Comparison of ENCODE assay signal across 1 cellular context in the genomic region with DNA sequence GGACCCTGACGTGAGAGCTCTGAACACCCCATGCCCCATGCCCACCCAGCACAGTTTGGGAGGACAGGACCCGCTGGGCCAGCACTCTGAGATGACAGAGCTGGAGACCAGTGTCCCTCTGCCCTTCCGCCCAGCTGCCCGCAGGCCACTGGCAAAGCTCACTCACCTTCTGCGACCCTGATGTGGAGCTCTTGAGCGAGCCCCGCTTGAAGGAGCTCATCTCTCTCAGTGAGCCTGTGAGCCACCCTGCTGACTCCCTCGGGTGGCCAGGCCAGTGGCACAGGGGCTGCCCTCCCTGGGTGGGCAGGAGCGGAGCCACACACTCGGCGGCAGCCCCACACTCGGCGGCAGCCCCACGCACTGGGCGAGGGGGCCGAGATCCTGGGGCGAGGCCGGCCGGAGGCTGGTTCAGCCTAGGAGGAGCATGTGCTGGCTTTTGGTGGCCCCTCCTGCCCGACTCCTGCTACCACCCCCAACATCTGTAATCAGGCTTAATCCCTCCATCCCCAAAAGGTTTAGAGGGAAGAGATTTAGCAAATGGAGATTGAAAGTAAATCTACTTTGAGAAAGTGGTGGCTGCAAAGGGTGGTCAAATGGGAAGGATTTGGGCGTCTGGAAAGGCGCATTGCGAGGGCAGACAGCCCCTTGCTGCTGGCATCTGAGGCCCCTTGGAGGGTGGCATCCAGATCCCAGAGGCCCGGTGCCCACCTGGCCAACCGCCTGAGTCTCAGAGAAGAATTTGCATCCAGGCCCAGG.
TF ChIP-seq lines count a peak whose summit lies in the region.

No MANE protein-coding gene starts in this region.

TF ChIP-seq in SK-N-SH, 30 proteins besides CTCF, POLR2A, EP300 and RAD21 (continued from another document):
- TF ChIP-seq, protein P1, sequence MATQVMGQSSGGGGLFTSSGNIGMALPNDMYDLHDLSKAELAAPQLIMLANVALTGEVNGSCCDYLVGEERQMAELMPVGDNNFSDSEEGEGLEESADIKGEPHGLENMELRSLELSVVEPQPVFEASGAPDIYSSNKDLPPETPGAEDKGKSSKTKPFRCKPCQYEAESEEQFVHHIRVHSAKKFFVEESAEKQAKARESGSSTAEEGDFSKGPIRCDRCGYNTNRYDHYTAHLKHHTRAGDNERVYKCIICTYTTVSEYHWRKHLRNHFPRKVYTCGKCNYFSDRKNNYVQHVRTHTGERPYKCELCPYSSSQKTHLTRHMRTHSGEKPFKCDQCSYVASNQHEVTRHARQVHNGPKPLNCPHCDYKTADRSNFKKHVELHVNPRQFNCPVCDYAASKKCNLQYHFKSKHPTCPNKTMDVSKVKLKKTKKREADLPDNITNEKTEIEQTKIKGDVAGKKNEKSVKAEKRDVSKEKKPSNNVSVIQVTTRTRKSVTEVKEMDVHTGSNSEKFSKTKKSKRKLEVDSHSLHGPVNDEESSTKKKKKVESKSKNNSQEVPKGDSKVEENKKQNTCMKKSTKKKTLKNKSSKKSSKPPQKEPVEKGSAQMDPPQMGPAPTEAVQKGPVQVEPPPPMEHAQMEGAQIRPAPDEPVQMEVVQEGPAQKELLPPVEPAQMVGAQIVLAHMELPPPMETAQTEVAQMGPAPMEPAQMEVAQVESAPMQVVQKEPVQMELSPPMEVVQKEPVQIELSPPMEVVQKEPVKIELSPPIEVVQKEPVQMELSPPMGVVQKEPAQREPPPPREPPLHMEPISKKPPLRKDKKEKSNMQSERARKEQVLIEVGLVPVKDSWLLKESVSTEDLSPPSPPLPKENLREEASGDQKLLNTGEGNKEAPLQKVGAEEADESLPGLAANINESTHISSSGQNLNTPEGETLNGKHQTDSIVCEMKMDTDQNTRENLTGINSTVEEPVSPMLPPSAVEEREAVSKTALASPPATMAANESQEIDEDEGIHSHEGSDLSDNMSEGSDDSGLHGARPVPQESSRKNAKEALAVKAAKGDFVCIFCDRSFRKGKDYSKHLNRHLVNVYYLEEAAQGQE (IDR thresholded peaks at IDR 0.05; ENCODE audit: low read depth, low read length), result no peak
- TF ChIP-seq FOXJ3 (CRISPR knock-in tag; IDR thresholded peaks at IDR 0.05) (no peak), FOSL2 (IDR thresholded peaks at IDR 0.05; ENCODE audit: borderline replicate concordance, low read depth) (no peak), TEAD4 (IDR thresholded peaks at IDR 0.05; ENCODE audit: borderline replicate concordance, insufficient read depth) (no peak), NFIC (IDR thresholded peaks at IDR 0.05; ENCODE audit: borderline replicate concordance) (no peak), CHD2 (IDR thresholded peaks at IDR 0.05; ENCODE audit: low read length, partially characterized antibody) (no peak)
- TF ChIP-seq, protein P2, sequence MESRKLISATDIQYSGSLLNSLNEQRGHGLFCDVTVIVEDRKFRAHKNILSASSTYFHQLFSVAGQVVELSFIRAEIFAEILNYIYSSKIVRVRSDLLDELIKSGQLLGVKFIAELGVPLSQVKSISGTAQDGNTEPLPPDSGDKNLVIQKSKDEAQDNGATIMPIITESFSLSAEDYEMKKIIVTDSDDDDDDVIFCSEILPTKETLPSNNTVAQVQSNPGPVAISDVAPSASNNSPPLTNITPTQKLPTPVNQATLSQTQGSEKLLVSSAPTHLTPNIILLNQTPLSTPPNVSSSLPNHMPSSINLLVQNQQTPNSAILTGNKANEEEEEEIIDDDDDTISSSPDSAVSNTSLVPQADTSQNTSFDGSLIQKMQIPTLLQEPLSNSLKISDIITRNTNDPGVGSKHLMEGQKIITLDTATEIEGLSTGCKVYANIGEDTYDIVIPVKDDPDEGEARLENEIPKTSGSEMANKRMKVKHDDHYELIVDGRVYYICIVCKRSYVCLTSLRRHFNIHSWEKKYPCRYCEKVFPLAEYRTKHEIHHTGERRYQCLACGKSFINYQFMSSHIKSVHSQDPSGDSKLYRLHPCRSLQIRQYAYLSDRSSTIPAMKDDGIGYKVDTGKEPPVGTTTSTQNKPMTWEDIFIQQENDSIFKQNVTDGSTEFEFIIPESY (IDR thresholded peaks at IDR 0.05; ENCODE audit: borderline replicate concordance, low read depth), result no peak
- TF ChIP-seq, protein P3, sequence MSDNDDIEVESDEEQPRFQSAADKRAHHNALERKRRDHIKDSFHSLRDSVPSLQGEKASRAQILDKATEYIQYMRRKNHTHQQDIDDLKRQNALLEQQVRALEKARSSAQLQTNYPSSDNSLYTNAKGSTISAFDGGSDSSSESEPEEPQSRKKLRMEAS (IDR thresholded peaks at IDR 0.05; ENCODE audit: low read depth), result no peak
- TF ChIP-seq, protein P4, sequence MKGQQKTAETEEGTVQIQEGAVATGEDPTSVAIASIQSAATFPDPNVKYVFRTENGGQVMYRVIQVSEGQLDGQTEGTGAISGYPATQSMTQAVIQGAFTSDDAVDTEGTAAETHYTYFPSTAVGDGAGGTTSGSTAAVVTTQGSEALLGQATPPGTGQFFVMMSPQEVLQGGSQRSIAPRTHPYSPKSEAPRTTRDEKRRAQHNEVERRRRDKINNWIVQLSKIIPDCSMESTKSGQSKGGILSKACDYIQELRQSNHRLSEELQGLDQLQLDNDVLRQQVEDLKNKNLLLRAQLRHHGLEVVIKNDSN (IDR thresholded peaks at IDR 0.05; ENCODE audit: borderline replicate concordance, low read depth), result no peak
- TF ChIP-seq, protein P5, sequence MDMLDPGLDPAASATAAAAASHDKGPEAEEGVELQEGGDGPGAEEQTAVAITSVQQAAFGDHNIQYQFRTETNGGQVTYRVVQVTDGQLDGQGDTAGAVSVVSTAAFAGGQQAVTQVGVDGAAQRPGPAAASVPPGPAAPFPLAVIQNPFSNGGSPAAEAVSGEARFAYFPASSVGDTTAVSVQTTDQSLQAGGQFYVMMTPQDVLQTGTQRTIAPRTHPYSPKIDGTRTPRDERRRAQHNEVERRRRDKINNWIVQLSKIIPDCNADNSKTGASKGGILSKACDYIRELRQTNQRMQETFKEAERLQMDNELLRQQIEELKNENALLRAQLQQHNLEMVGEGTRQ (IDR thresholded peaks at IDR 0.05; ENCODE audit: borderline replicate concordance, low read depth, low read length), result no peak
